Comparison of ENCODE assay signal across 8 cellular contexts in the genomic region with DNA sequence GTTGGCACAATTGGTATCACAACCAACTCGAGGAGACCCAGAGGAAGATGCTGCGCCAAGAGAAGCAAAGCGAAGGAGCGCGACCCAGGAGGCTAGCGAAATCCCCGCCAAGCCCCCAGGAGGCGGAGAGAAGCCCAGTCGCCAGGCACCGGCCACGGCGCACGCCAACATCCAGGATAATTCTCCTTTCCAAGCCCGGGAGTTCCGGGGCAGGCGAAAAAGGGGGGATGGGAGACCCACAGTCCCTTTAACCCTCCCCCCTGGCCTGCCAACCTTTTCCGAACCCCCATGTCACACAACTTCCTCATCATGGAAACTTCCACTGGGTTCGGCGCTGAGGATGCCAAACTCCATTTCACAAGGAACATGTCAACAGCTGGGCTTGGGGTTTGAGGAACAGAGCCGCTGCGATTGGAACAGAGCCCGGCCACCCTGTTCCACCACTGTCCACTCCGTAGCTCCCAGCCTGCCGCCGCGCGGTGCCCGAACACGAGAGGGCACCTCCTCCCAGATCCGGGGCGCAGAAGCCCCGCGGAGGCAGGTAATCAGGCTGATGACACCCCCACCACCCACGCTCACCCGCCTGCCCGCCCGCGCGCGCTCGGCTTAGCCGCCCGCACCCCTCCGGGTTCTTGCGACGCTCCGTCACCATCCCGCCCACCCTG. TPM values are rescaled to one million over a fixed set of nuclear protein-coding genes. Genes with fewer than 3 reads are reported as not detected.
DNase-seq lines count a peak whose midpoint lies in the region; ATAC-seq and TF ChIP-seq lines count a peak whose summit lies in the region.

No MANE protein-coding gene starts in this region.

- peak overlapping the region; percentile 90 to 94 (median 92) for H3K27ac ChIP-seq in upper lobe of left lung

- TF ChIP-seq POLR2A in erythroblast (IDR thresholded peaks at IDR 0.05; ENCODE audit: low read length) (peak; percentile 68), upper lobe of left lung (IDR thresholded peaks at IDR 0.05) (no peak)

- no peaks in the 10 kb centered on the region for H3K9me3 ChIP-seq in upper lobe of left lung

- H3K36me3 ChIP-seq in upper lobe of left lung, result no peaks in the 10 kb centered on the region

- peaks cover 3 to 33% (median 15%) of the 10 kb centered on the region in 4 donors for H3K4me1 ChIP-seq in upper lobe of left lung

- 0 to 11% methylated on average over 9 to 29 of the region's 48 CpGs for WGBS in upper lobe of left lung, 2 donors

- peak; percentile 67 to 79 for ATAC-seq in upper lobe of left lung (ENCODE audit: low FRiP score in 2 of 2)

- DNase-seq in Daoy (ENCODE audit: low read depth) (peak; percentile 25), OCI-M1 (lab: John Stamatoyannopoulos, UW) (peak; percentile 83), erythroblast (lab: John Stamatoyannopoulos, UW) (no peak), mesenteric fat pad (ENCODE audit: low spot score) (peak; percentile 88), upper lobe of left lung (peak; percentile 64 to 92), foreskin melanocyte (no peak), GM19238 (ENCODE audit: insufficient read length, low spot score) (no peak)
- no peak for DNase-seq in stimulated activated CD8-positive, alpha-beta memory T cell treated with anti-CD3 and anti-CD28 coated beads, Interleukin-4, amount 100 ng/mL, for 48 hours

- no peaks in the 10 kb centered on the region for H3K27me3 ChIP-seq in upper lobe of left lung

- peak overlapping the region; percentile 66 to 78 (median 74) for H3K4me3 ChIP-seq in upper lobe of left lung

- no peak for TF ChIP-seq EP300 in upper lobe of left lung (IDR thresholded peaks at IDR 0.05)

- TF ChIP-seq CTCF in upper lobe of left lung (IDR thresholded peaks at IDR 0.05), result no peak

RNA-seq across cellular contexts. Expression of a gene that starts 0.6 kb away (rescaled TPM):
- total RNA-seq in Daoy (2014; rRNA removed; shearing (Covaris generic)), result 0.15 and 0.86 TPM in 2 replicates
- total RNA-seq in mesenteric fat pad (27.5 TPM), upper lobe of left lung (10 to 100 TPM in 4 of 6 donors, 1 to 10 TPM in 2; 5.5 to 15.2 (median 12.0) TPM)

Comparison
In these comparisons a context has a peak if more than half of its experiments do, and no peak if none do; other contexts are left out.
1. DNase-seq: peak in Daoy (single experiment), OCI-M1 (single experiment), mesenteric fat pad (single experiment) and upper lobe of left lung (2 of 2); none in erythroblast (0 of 2), foreskin melanocyte (single experiment), stimulated activated CD8-positive, alpha-beta memory T cell treated with anti-CD3 and anti-CD28 coated beads, Interleukin-4, amount 100 ng/mL, for 48 hours (single experiment) and GM19238 (single experiment).